In genomic region chr11:45692808-45693453, GRCh38 we compare ENCODE assay signal across 1 cellular context.
TF ChIP-seq lines count a peak whose summit lies in the region.

No MANE protein-coding gene starts in this region.

TF ChIP-seq in HCT116, 20 proteins besides CTCF, POLR2A, EP300 and RAD21 (continued from another document):
- no peak for TF ChIP-seq REST (IDR thresholded peaks at IDR 0.05; ENCODE audit: low read depth)
- TF ChIP-seq SIN3A (IDR thresholded peaks at IDR 0.05; ENCODE audit: low read depth): no peak
- TF ChIP-seq ZFX (IDR thresholded peaks at IDR 0.05): no peak
- TF ChIP-seq EZH2 (IDR thresholded peaks at IDR 0.05): no peak
- TF ChIP-seq JUND (IDR thresholded peaks at IDR 0.05): no peak
- no peak for TF ChIP-seq EGR1 (IDR thresholded peaks at IDR 0.05; ENCODE audit: low read depth)
- no peak for TF ChIP-seq ZNF274 (IDR thresholded peaks at IDR 0.05; ENCODE audit: low read depth, low read length)
- no peak for TF ChIP-seq TCF7L2 (IDR thresholded peaks at IDR 0.05; ENCODE audit: borderline replicate concordance, extremely low read depth, insufficient read depth, insufficient read length)
- TF ChIP-seq CBX3 (IDR thresholded peaks at IDR 0.05; ENCODE audit: low read depth): no peak
- TF ChIP-seq SRF (IDR thresholded peaks at IDR 0.05; ENCODE audit: low read depth): no peak
- TF ChIP-seq ATF3 (IDR thresholded peaks at IDR 0.05): no peak
- no peak for TF ChIP-seq ELF1 (IDR thresholded peaks at IDR 0.05; ENCODE audit: borderline replicate concordance, low read depth)
- no peak for TF ChIP-seq CEBPB (IDR thresholded peaks at IDR 0.05; ENCODE audit: low read depth)
- no peak for TF ChIP-seq MAX (IDR thresholded peaks at IDR 0.05)
